Comparison of ENCODE assay signal across 9 cellular contexts in genomic region chr19:50427997-50428425, GRCh38. TPM values are rescaled to one million over a fixed set of nuclear protein-coding genes. Genes with fewer than 3 reads are reported as not detected.
DNase-seq lines count a peak whose midpoint lies in the region; ATAC-seq, FAIRE-seq and TF ChIP-seq lines count a peak whose summit lies in the region.
"Had no signal": no experiment of that assay in that cellular context is flagged by ENCODE, and none has a peak within 500 bp of the region (broad histone marks: within the 10 kb centered on the region; RNA-seq: fewer than 3 reads in every experiment).

No MANE protein-coding gene starts in this region.

- H3K4me3 ChIP-seq in AG04449 (ENCODE audit: low read depth, low read length) (peak overlapping the region; percentile 25), HUES48 (ENCODE audit: low read depth, low read length) (peak overlapping the region; percentile 50; the same call in 1 of the 2 replicates), pancreas (peak overlapping the region in 2 of 4 donors; percentile 24 to 31)

- H3K27ac ChIP-seq in HUES48 (ENCODE audit: low read depth, low read length) (no peak overlapping the region), pancreas (peak overlapping the region in 2 of 4 donors; percentile 33 to 50)

- H3K4me1 ChIP-seq in HUES48 (ENCODE audit: control insufficient read depth, insufficient read depth, low read length) (peaks cover 7% of the 10 kb centered on the region), pancreas (peaks cover 0 to 9% (median 3%) of the 10 kb centered on the region in 3 donors)

- CTCF ChIA-PET in AG04449 (lab: Yijun Ruan, JAX) = interaction anchor here (0.8 to 1.5 kb wide), 2 partner anchors 13 to 15 kb away, joined by 3 to 4 read pairs; no protein-coding TSS in a partner anchor

- no peaks in the 10 kb centered on the region for H3K9me3 ChIP-seq in HUES48 (ENCODE audit: control insufficient read depth, insufficient read depth, low read length)
- H3K9me3 ChIP-seq in pancreas = no peaks in the 10 kb centered on the region

- FAIRE-seq in pancreas (lab: Jason Lieb, UNC) = no peak

- peak; percentile 5 for DNase-seq in AG04449 (ENCODE audit: low read depth, low spot score)
- peak; percentile 25 for DNase-seq in activated naive CD4-positive, alpha-beta T cell treated with Interleukin-2 at 50 U/mL for 16 hours
- DNase-seq in head of caudate nucleus = peak; percentile 64 to 93 (median 81)
- peak; percentile 64 to 88 (median 82) for DNase-seq in pancreas
- DNase-seq in HuH-7 (ENCODE audit: low spot score) = no peak

- 9 to 13% methylated on average over 37 to 38 of the region's 38 CpGs for WGBS in pancreas, 2 donors

- ATAC-seq in pancreas (peak; percentile 24 to 65 (median 54)), GM21447 (IDR thresholded peaks at IDR 0.05; ENCODE audit: unreplicated experiment) (no peak), HG03108 (IDR thresholded peaks at IDR 0.05; ENCODE audit: unreplicated experiment) (no peak)

- peaks cover 11% of the 10 kb centered on the region for H3K36me3 ChIP-seq in HUES48 (ENCODE audit: control insufficient read depth, insufficient read depth, low read length)
- no peaks in the 10 kb centered on the region for H3K36me3 ChIP-seq in pancreas

- H3K9ac ChIP-seq in HUES48 (ENCODE audit: low read depth, low read length) = no peak overlapping the region

- no peak for TF ChIP-seq CTCF in AG04449 (IDR thresholded peaks at IDR 0.05; ENCODE audit: insufficient read depth, low read length, missing control alignments)
- no peak for TF ChIP-seq CTCF in pancreas (IDR thresholded peaks at IDR 0.05)

- intact Hi-C loops in head of caudate nucleus (cut with DNase I) = no loop called here
- intact Hi-C loops in pancreas (cut with DNase I) = no loop called here

- H3K27me3 ChIP-seq in HUES48 (ENCODE audit: control insufficient read depth, insufficient read depth, low read length) = peaks cover 12% of the 10 kb centered on the region
- H3K27me3 ChIP-seq in pancreas = no peaks in the 10 kb centered on the region

- POLR2A ChIA-PET in AG04449 (lab: Yijun Ruan, JAX) = no interaction called here

RNA-seq across cellular contexts. Expression of gene MYBPC2, which starts 4.7 kb away (rescaled TPM):
- 1 to 10 TPM in 2 of 6 donors, not detected in 4; 1.5 to 1.7 TPM for total RNA-seq in pancreas
- polyA plus RNA-seq in pancreas = under 1 TPM in 1 of 2 donors, not detected in 1; 0.02 TPM

RNA-seq across cellular contexts. Expression of gene SPIB, which starts 9.3 kb away (rescaled TPM):
- 10 to 100 TPM in 1 of 6 donors, 1 to 10 TPM in 2, under 1 TPM in 3; 0.09 to 25.6 (median 1.2) TPM for total RNA-seq in pancreas
- polyA plus RNA-seq in pancreas = 1 to 10 TPM in 1 of 2 donors, under 1 TPM in 1; 0.80 to 1.2 TPM
- total RNA-seq: dermis microvascular lymphatic vessel endothelial cell had no signal

RNA-seq across cellular contexts. Expression of gene POLD1, which starts 43.9 kb away (rescaled TPM):
- total RNA-seq in pancreas = 10 to 100 TPM in 4 of 6 donors, 1 to 10 TPM in 2; 9.5 to 16.7 (median 11.9) TPM
- polyA plus RNA-seq in pancreas = 10 to 100 TPM; 36.1 to 45.5 TPM

RNA-seq across cellular contexts. Expression of gene EMC10, which starts 48.3 kb away (rescaled TPM):
- 10 to 100 TPM; 34.7 to 81.5 (median 60.2) TPM for total RNA-seq in pancreas
- polyA plus RNA-seq in pancreas = 100 to 1,000 TPM in 1 of 2 donors, 10 to 100 TPM in 1; 96.7 to 160 TPM

RNA-seq across cellular contexts. Expression of gene GARIN5A, which starts 48.6 kb away (rescaled TPM):
- total RNA-seq in pancreas = 1 to 10 TPM; 1.4 to 2.6 (median 1.9) TPM
- 1 to 10 TPM; 2.1 to 2.3 TPM for polyA plus RNA-seq in pancreas

Comparison
In these comparisons a context has a peak if more than half of its experiments do, and no peak if none do; other contexts are left out.
1. ATAC-seq: peak in pancreas (4 of 4); none in GM21447 (single experiment) and HG03108 (single experiment).